1 cellular context compared by ENCODE assay signal in the genomic region with DNA sequence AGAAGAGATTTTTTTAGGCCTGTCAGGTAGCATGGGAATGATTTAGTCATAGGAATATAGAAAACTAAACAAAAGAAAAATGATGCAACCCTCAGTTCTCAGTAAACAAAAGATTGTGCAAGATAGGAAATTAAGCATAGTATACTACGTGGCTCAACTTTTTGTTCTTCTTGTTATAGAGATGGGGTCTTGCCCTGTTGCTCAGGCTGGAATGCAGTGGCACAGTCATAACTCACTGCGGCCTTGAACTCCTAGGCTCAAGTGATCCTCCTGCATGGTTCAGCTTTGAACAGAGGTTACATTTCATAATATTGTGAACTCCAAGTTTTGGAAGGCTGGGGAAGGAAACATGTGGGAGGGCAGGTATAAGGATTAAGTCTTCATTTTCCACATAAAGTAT.
TF ChIP-seq lines count a peak whose summit lies in the region.

No MANE protein-coding gene starts in this region.

TF ChIP-seq in HepG2, 621 proteins besides CTCF, POLR2A, EP300 and RAD21 (continued from another document and continues in another):
- no peak; the same call in 1 of the 2 replicates for TF ChIP-seq ELF3 (CRISPR knock-in tag; IDR thresholded peaks at IDR 0.05)
- TF ChIP-seq, protein P1, sequence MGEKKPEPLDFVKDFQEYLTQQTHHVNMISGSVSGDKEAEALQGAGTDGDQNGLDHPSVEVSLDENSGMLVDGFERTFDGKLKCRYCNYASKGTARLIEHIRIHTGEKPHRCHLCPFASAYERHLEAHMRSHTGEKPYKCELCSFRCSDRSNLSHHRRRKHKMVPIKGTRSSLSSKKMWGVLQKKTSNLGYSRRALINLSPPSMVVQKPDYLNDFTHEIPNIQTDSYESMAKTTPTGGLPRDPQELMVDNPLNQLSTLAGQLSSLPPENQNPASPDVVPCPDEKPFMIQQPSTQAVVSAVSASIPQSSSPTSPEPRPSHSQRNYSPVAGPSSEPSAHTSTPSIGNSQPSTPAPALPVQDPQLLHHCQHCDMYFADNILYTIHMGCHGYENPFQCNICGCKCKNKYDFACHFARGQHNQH (CRISPR knock-in tag; IDR thresholded peaks at IDR 0.05) = 0 out of 2 replicates have a peak, but pooled peaks have one; percentile 22
- peak; percentile 66; the same call in 1 of the 2 replicates for TF ChIP-seq ZNF710 (CRISPR knock-in tag; IDR thresholded peaks at IDR 0.05; ENCODE audit: borderline replicate concordance)
- peak; percentile 91 for TF ChIP-seq FOXA3 (CRISPR knock-in tag; IDR thresholded peaks at IDR 0.05)
- TF ChIP-seq RARG (CRISPR knock-in tag; IDR thresholded peaks at IDR 0.05; ENCODE audit: low read depth) = no peak
- no peak for TF ChIP-seq ZSCAN25 (CRISPR knock-in tag; IDR thresholded peaks at IDR 0.05)
- TF ChIP-seq ZNF607 (CRISPR knock-in tag; IDR thresholded peaks at IDR 0.05; ENCODE audit: borderline replicate concordance) = no peak
- TF ChIP-seq ZNF577 (CRISPR knock-in tag; IDR thresholded peaks at IDR 0.05; ENCODE audit: borderline replicate concordance, low read depth) = no peak
- no peak for TF ChIP-seq GLI4 (CRISPR knock-in tag; IDR thresholded peaks at IDR 0.05; ENCODE audit: borderline replicate concordance)
- TF ChIP-seq ZZZ3 (CRISPR knock-in tag; IDR thresholded peaks at IDR 0.05; ENCODE audit: borderline replicate concordance) = no peak
- no peak for TF ChIP-seq ZNF160 (CRISPR knock-in tag; IDR thresholded peaks at IDR 0.05)
- TF ChIP-seq ZNF414 (CRISPR knock-in tag; IDR thresholded peaks at IDR 0.05) = no peak
- TF ChIP-seq, protein P2, sequence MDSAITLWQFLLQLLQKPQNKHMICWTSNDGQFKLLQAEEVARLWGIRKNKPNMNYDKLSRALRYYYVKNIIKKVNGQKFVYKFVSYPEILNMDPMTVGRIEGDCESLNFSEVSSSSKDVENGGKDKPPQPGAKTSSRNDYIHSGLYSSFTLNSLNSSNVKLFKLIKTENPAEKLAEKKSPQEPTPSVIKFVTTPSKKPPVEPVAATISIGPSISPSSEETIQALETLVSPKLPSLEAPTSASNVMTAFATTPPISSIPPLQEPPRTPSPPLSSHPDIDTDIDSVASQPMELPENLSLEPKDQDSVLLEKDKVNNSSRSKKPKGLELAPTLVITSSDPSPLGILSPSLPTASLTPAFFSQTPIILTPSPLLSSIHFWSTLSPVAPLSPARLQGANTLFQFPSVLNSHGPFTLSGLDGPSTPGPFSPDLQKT (CRISPR knock-in tag; IDR thresholded peaks at IDR 0.05; ENCODE audit: borderline replicate concordance) = no peak
- TF ChIP-seq HMG20A (CRISPR knock-in tag; IDR thresholded peaks at IDR 0.05; ENCODE audit: borderline replicate concordance) = peak; percentile 53; the same call in 1 of the 2 replicates
- TF ChIP-seq NR2F2 (IDR thresholded peaks at IDR 0.05; ENCODE audit: borderline replicate concordance, low read depth) = peak; percentile 60
- no peak for TF ChIP-seq RBM39 (IDR thresholded peaks at IDR 0.05; ENCODE audit: low read depth, low read length, poor library complexity, severe bottlenecking)
- peak; percentile 75; the same call in 1 of the 2 replicates for TF ChIP-seq ZNF264 (CRISPR knock-in tag; IDR thresholded peaks at IDR 0.05)
- no peak; the same call in 1 of the 2 replicates for TF ChIP-seq RXRA (CRISPR knock-in tag; IDR thresholded peaks at IDR 0.05)
- peak; percentile 59 for TF ChIP-seq SKI (IDR thresholded peaks at IDR 0.05; ENCODE audit: partially characterized antibody)
- no peak for TF ChIP-seq TRIM22 (IDR thresholded peaks at IDR 0.05)
- TF ChIP-seq PCBP1 (IDR thresholded peaks at IDR 0.05; ENCODE audit: borderline replicate concordance, low read depth, low read length) = no peak
- no peak for TF ChIP-seq AKAP8 (CRISPR knock-in tag; IDR thresholded peaks at IDR 0.05)
- peak; percentile 63; the same call in 1 of the 2 replicates for TF ChIP-seq HOXA3 (CRISPR knock-in tag; IDR thresholded peaks at IDR 0.05)
- TF ChIP-seq MATR3 (CRISPR knock-in tag; IDR thresholded peaks at IDR 0.05) = no peak
- TF ChIP-seq, protein P3, sequence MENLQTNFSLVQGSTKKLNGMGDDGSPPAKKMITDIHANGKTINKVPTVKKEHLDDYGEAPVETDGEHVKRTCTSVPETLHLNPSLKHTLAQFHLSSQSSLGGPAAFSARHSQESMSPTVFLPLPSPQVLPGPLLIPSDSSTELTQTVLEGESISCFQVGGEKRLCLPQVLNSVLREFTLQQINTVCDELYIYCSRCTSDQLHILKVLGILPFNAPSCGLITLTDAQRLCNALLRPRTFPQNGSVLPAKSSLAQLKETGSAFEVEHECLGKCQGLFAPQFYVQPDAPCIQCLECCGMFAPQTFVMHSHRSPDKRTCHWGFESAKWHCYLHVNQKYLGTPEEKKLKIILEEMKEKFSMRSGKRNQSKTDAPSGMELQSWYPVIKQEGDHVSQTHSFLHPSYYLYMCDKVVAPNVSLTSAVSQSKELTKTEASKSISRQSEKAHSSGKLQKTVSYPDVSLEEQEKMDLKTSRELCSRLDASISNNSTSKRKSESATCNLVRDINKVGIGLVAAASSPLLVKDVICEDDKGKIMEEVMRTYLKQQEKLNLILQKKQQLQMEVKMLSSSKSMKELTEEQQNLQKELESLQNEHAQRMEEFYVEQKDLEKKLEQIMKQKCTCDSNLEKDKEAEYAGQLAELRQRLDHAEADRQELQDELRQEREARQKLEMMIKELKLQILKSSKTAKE (CRISPR knock-in tag; IDR thresholded peaks at IDR 0.05; ENCODE audit: borderline replicate concordance) = no peak
- TF ChIP-seq GLMP (CRISPR knock-in tag; IDR thresholded peaks at IDR 0.05; ENCODE audit: borderline replicate concordance) = no peak
- TF ChIP-seq ZBTB7B (CRISPR knock-in tag; IDR thresholded peaks at IDR 0.05) = 0 out of 2 replicates have a peak, but pooled peaks have one; percentile 20
- peak; percentile 45; the same call in 1 of the 2 replicates for TF ChIP-seq SAP130 (CRISPR knock-in tag; IDR thresholded peaks at IDR 0.05; ENCODE audit: low read depth)
- TF ChIP-seq PAX8 (CRISPR knock-in tag; IDR thresholded peaks at IDR 0.05; ENCODE audit: borderline replicate concordance) = no peak
- TF ChIP-seq ZNF605 (CRISPR knock-in tag; IDR thresholded peaks at IDR 0.05) = 0 out of 2 replicates have a peak, but pooled peaks have one; percentile 46
- no peak for TF ChIP-seq SUZ12 (IDR thresholded peaks at IDR 0.05; ENCODE audit: low read depth, low read length)
- TF ChIP-seq RCOR2 (CRISPR knock-in tag; IDR thresholded peaks at IDR 0.05) = peak; percentile 92
- no peak for TF ChIP-seq SOX6 (IDR thresholded peaks at IDR 0.05)
- TF ChIP-seq SOX6 (CRISPR knock-in tag; IDR thresholded peaks at IDR 0.05) = peak; percentile 94
- TF ChIP-seq, protein P4, sequence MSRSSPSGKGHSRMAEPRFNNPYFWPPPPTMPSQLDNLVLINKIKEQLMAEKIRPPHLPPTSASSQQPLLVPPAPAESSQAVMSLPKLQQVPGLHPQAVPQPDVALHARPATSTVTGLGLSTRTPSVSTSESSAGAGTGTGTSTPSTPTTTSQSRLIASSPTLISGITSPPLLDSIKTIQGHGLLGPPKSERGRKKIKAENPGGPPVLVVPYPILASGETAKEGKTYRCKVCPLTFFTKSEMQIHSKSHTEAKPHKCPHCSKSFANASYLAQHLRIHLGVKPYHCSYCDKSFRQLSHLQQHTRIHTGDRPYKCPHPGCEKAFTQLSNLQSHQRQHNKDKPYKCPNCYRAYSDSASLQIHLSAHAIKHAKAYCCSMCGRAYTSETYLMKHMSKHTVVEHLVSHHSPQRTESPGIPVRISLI (CRISPR knock-in tag; IDR thresholded peaks at IDR 0.05; ENCODE audit: borderline replicate concordance) = no peak
- peak; percentile 29; the same call in 1 of the 2 replicates for TF ChIP-seq NFIC (IDR thresholded peaks at IDR 0.05; ENCODE audit: low read length)
- TF ChIP-seq FOXJ3 (CRISPR knock-in tag; IDR thresholded peaks at IDR 0.05; ENCODE audit: borderline replicate concordance) = peak; percentile 71
- TF ChIP-seq ZNF33B (CRISPR knock-in tag; IDR thresholded peaks at IDR 0.05) = no peak
- TF ChIP-seq SIN3A (IDR thresholded peaks at IDR 0.05; ENCODE audit: borderline replicate concordance, low read depth, low read length) = no peak
- TF ChIP-seq, protein P5, sequence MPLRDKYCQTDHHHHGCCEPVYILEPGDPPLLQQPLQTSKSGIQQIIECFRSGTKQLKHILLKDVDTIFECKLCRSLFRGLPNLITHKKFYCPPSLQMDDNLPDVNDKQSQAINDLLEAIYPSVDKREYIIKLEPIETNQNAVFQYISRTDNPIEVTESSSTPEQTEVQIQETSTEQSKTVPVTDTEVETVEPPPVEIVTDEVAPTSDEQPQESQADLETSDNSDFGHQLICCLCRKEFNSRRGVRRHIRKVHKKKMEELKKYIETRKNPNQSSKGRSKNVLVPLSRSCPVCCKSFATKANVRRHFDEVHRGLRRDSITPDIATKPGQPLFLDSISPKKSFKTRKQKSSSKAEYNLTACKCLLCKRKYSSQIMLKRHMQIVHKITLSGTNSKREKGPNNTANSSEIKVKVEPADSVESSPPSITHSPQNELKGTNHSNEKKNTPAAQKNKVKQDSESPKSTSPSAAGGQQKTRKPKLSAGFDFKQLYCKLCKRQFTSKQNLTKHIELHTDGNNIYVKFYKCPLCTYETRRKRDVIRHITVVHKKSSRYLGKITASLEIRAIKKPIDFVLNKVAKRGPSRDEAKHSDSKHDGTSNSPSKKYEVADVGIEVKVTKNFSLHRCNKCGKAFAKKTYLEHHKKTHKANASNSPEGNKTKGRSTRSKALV (CRISPR knock-in tag; IDR thresholded peaks at IDR 0.05) = 0 out of 2 replicates have a peak, but pooled peaks have one; percentile 23
- no peak for TF ChIP-seq POGK (CRISPR knock-in tag; conservative IDR thresholded peaks at IDR 0.05)
- no peak for TF ChIP-seq MTA1 (CRISPR knock-in tag; IDR thresholded peaks at IDR 0.05; ENCODE audit: borderline replicate concordance)
- TF ChIP-seq SOX13 (IDR thresholded peaks at IDR 0.05) = peak; percentile 96
- peak in 1 of 2 experiments; percentile 97; a peak in 2 of 4 replicates for TF ChIP-seq SOX13 (CRISPR knock-in tag; conservative IDR thresholded peaks at IDR 0.05 in 1 of 2, IDR thresholded peaks at IDR 0.05 in 1 of 2)
- TF ChIP-seq, protein P6, sequence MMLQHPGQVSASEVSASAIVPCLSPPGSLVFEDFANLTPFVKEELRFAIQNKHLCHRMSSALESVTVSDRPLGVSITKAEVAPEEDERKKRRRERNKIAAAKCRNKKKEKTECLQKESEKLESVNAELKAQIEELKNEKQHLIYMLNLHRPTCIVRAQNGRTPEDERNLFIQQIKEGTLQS (CRISPR knock-in tag; IDR thresholded peaks at IDR 0.05) = peak; percentile 71; the same call in 1 of the 2 replicates
- no peak for TF ChIP-seq SNAPC2 (CRISPR knock-in tag; IDR thresholded peaks at IDR 0.05)
- peak; percentile 97 for TF ChIP-seq SOX5 (CRISPR knock-in tag; IDR thresholded peaks at IDR 0.05; ENCODE audit: borderline replicate concordance)
- TF ChIP-seq ZNF878 (CRISPR knock-in tag; IDR thresholded peaks at IDR 0.05) = peak; percentile 58; the same call in 1 of the 2 replicates
- TF ChIP-seq NAIF1 (CRISPR knock-in tag; IDR thresholded peaks at IDR 0.05; ENCODE audit: borderline replicate concordance) = no peak
- TF ChIP-seq NFE2L2 (IDR thresholded peaks at IDR 0.05; ENCODE audit: low read length) = no peak
- TF ChIP-seq HNRNPH1 (optimal IDR thresholded peaks at IDR 0.05; ENCODE audit: low read depth, low read length) = no peak
- no peak for TF ChIP-seq ZNF235 (CRISPR knock-in tag; IDR thresholded peaks at IDR 0.05; ENCODE audit: borderline replicate concordance)
- peak; percentile 60 for TF ChIP-seq ZNF121 (CRISPR knock-in tag; IDR thresholded peaks at IDR 0.05)
